Comparison of ENCODE assay signal across 18 cellular contexts in the genomic region with DNA sequence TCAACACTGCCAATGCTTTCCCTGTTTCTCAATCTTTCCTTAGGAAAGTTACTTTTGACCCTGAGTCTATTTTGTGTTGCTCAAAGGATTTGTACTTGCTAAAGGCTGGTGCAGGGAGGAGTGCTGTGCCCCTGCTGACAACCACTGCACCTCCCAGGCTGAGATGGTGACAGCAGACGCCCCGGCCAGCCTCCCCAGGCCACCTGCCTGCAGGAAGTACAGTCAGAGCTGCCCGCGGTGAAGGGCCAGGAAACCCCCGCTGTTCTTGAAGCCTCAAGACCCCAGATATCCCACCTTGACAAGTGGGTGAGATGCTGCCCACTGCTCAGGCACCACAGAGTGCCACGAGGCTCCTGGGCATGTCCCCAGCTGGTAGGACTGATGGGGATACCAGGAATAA. TPM values are rescaled to one million over a fixed set of nuclear protein-coding genes. Genes with fewer than 3 reads are reported as not detected.
DNase-seq lines count a peak whose midpoint lies in the region; ATAC-seq and TF ChIP-seq lines count a peak whose summit lies in the region.
"Had no signal": no experiment of that assay in that cellular context is flagged by ENCODE, and none has a peak within 500 bp of the region (broad histone marks: within the 10 kb centered on the region; RNA-seq: fewer than 3 reads in every experiment).

No MANE protein-coding gene starts in this region.

- no peaks in the 10 kb centered on the region for H3K36me3 ChIP-seq in cardiac muscle cell
- no peaks in the 10 kb centered on the region for H3K36me3 ChIP-seq in smooth muscle cell (ENCODE audit: low read depth)
- H3K36me3 ChIP-seq in thyroid gland = no peaks in the 10 kb centered on the region

- no peak for TF ChIP-seq POLR2A in thyroid gland (IDR thresholded peaks at IDR 0.05)

- H3K4me3 ChIP-seq in cardiac muscle cell = no peak overlapping the region
- H3K4me3 ChIP-seq in smooth muscle cell = no peak overlapping the region
- H3K4me3 ChIP-seq in thyroid gland (replicated peaks in 1 of 3) = no peak overlapping the region
- H3K4me3 ChIP-seq: A549 had no signal

- no peak overlapping the region for H3K9ac ChIP-seq in smooth muscle cell (ENCODE audit: low read depth)

- intact Hi-C loops in left ventricle myocardium superior (cut with micrococcal nuclease) (no loop called here), thyroid gland (cut with DNase I) (no loop called here)

- TF ChIP-seq CTCF in cardiac muscle cell (IDR thresholded peaks at IDR 0.05; ENCODE audit: low read depth, low read length) (no peak), WTC11 (IDR thresholded peaks at IDR 0.05) (no peak), smooth muscle cell (IDR thresholded peaks at IDR 0.05; ENCODE audit: borderline replicate concordance, insufficient read depth, poor library complexity, severe bottlenecking) (no peak), thyroid gland (IDR thresholded peaks at IDR 0.05) (no peak)

- POLR2A ChIA-PET in WTC11 (lab: Charles Lee) = no interaction called here

- H3K9me3 Mint-ChIP-seq in WTC11 = no peaks in the 10 kb centered on the region
- H3K9me3 Mint-ChIP-seq in natural killer cell treated with Interleukin-12 subunit alpha and Interleukin-12 subunit beta and Interleukin-15 and Interleukin-18, amount 100 ng/mL, for 72 hours = no peaks in the 10 kb centered on the region
- H3K9me3 Mint-ChIP-seq: IgD-negative memory B cell had no signal

- no peak overlapping the region for H3K4me2 ChIP-seq in smooth muscle cell
- H3K4me2 ChIP-seq: A549 had no signal

- DNase-seq in cardiac muscle cell (ENCODE audit: low read depth in 1 of 2, low spot score in 1 of 2) (no peak), left ventricle myocardium superior (no peak), WTC11 (ENCODE audit: low spot score) (no peak), smooth muscle cell (lab: John Stamatoyannopoulos, UW; ENCODE audit: unreplicated experiment) (no peak), thyroid gland (no peak), glomerular visceral epithelial cell (ENCODE audit: extremely low spot score) (no peak)
- no peak for DNase-seq in natural killer cell treated with Interleukin-12 subunit alpha and Interleukin-12 subunit beta and Interleukin-15 and Interleukin-18, amount 100 ng/mL, for 72 hours (ENCODE audit: low spot score)
- DNase-seq: C1 segment of cervical spinal cord, DND-41, Kasumi-1, MM.1S, NCI-H1092 treated with DMSO at 0.1 percent for 48 hours, NCI-H2081 treated with DMSO at 0.1 percent for 48 hours, NCI-H524, Right ventricle myocardium superior had no signal

- H3K27ac Mint-ChIP-seq in WTC11 = no peak overlapping the region
- no peak overlapping the region for H3K27ac Mint-ChIP-seq in natural killer cell treated with Interleukin-12 subunit alpha and Interleukin-12 subunit beta and Interleukin-15 and Interleukin-18, amount 100 ng/mL, for 72 hours
- H3K27ac Mint-ChIP-seq: IgD-negative memory B cell had no signal

- H3K9me3 ChIP-seq in cardiac muscle cell (ENCODE audit: low read depth) = no peaks in the 10 kb centered on the region
- H3K9me3 ChIP-seq in smooth muscle cell (replicated peaks; ENCODE audit: low read depth) = no peaks in the 10 kb centered on the region
- no peaks in the 10 kb centered on the region for H3K9me3 ChIP-seq in thyroid gland
- H3K9me3 ChIP-seq: A549 had no signal

- ATAC-seq in left ventricle myocardium superior (no peak), WTC11 (no peak)
- ATAC-seq in natural killer cell treated with Interleukin-12 subunit alpha and Interleukin-12 subunit beta and Interleukin-15 and Interleukin-18, amount 100 ng/mL, for 72 hours = peak; percentile 60 to 81
- ATAC-seq: A549 had no signal

- WGBS in smooth muscle cell (ENCODE audit: low lambda C conversion rate) = 88% methylated on average over 6 of the region's 6 CpGs
- WGBS in thyroid gland, 2 donors = 70 to 82% methylated on average over 6 of the region's 6 CpGs

- H3K4me1 ChIP-seq in cardiac muscle cell (ENCODE audit: low read depth) (peaks cover 21% of the 10 kb centered on the region), smooth muscle cell (ENCODE audit: low read depth) (no peaks in the 10 kb centered on the region), thyroid gland (peaks cover 0 to 3% of the 10 kb centered on the region in 2 donors)
- H3K4me1 ChIP-seq: A549 had no signal

- no peak overlapping the region for H3K4me3 Mint-ChIP-seq in WTC11
- H3K4me3 Mint-ChIP-seq in natural killer cell treated with Interleukin-12 subunit alpha and Interleukin-12 subunit beta and Interleukin-15 and Interleukin-18, amount 100 ng/mL, for 72 hours = no peak overlapping the region

- peak overlapping the region; percentile 8 for H3K27ac ChIP-seq in cardiac muscle cell
- no peak overlapping the region for H3K27ac ChIP-seq in smooth muscle cell (ENCODE audit: low read depth)
- H3K27ac ChIP-seq in thyroid gland = no peak overlapping the region
- H3K27ac ChIP-seq: A549 had no signal

- CTCF ChIA-PET in WTC11 (lab: Charles Lee) = interaction anchor here (0.7 to 1.0 kb wide), 2 partner anchors 81 to 367 kb away, joined by 3 to 4 read pairs; no protein-coding TSS in a partner anchor

- H3K79me2 ChIP-seq in smooth muscle cell (ENCODE audit: low read depth) = no peaks in the 10 kb centered on the region

- H3F3A ChIP-seq in smooth muscle cell (ENCODE audit: low read depth) = no peaks in the 10 kb centered on the region

- H4K20me1 ChIP-seq in smooth muscle cell (ENCODE audit: low read depth) = no peaks in the 10 kb centered on the region

- peaks cover 32% of the 10 kb centered on the region for H3K4me1 Mint-ChIP-seq in WTC11
- H3K4me1 Mint-ChIP-seq in natural killer cell treated with Interleukin-12 subunit alpha and Interleukin-12 subunit beta and Interleukin-15 and Interleukin-18, amount 100 ng/mL, for 72 hours (ENCODE audit: low read depth in 2 of 2) = peaks cover 3 to 17% of the 10 kb centered on the region in 2 donors

- H3K27me3 Mint-ChIP-seq in WTC11 (ENCODE audit: low read depth) = no peaks in the 10 kb centered on the region
- no peaks in the 10 kb centered on the region for H3K27me3 Mint-ChIP-seq in natural killer cell treated with Interleukin-12 subunit alpha and Interleukin-12 subunit beta and Interleukin-15 and Interleukin-18, amount 100 ng/mL, for 72 hours
- H3K27me3 Mint-ChIP-seq: IgD-negative memory B cell had no signal

- H3K27me3 ChIP-seq in cardiac muscle cell (no peaks in the 10 kb centered on the region), smooth muscle cell (ENCODE audit: low read depth) (no peaks in the 10 kb centered on the region), thyroid gland (no peaks in the 10 kb centered on the region)

- no peaks in the 10 kb centered on the region for H3K36me3 Mint-ChIP-seq in WTC11
- H3K36me3 Mint-ChIP-seq in natural killer cell treated with Interleukin-12 subunit alpha and Interleukin-12 subunit beta and Interleukin-15 and Interleukin-18, amount 100 ng/mL, for 72 hours = no peaks in the 10 kb centered on the region

- no peak overlapping the region for H2AFZ ChIP-seq in smooth muscle cell (ENCODE audit: low read depth)

TF ChIP-seq in WTC11, 78 proteins besides CTCF, POLR2A, EP300 and RAD21:
- TF ChIP-seq ZNF423 (CRISPR knock-in tag; IDR thresholded peaks at IDR 0.05) = 0 out of 2 replicates have a peak, but pooled peaks have one; percentile 11
- TF ChIP-seq RORB (CRISPR knock-in tag; IDR thresholded peaks at IDR 0.05) = no peak
- TF ChIP-seq, protein P1, sequence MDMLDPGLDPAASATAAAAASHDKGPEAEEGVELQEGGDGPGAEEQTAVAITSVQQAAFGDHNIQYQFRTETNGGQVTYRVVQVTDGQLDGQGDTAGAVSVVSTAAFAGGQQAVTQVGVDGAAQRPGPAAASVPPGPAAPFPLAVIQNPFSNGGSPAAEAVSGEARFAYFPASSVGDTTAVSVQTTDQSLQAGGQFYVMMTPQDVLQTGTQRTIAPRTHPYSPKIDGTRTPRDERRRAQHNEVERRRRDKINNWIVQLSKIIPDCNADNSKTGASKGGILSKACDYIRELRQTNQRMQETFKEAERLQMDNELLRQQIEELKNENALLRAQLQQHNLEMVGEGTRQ (CRISPR knock-in tag; IDR thresholded peaks at IDR 0.05) = no peak
- TF ChIP-seq, protein P2, sequence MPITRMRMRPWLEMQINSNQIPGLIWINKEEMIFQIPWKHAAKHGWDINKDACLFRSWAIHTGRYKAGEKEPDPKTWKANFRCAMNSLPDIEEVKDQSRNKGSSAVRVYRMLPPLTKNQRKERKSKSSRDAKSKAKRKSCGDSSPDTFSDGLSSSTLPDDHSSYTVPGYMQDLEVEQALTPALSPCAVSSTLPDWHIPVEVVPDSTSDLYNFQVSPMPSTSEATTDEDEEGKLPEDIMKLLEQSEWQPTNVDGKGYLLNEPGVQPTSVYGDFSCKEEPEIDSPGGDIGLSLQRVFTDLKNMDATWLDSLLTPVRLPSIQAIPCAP (CRISPR knock-in tag; IDR thresholded peaks at IDR 0.05) = no peak

RNA-seq across cellular contexts. Expression of a gene that starts 44.2 kb away (rescaled TPM):
- total RNA-seq in cardiac muscle cell = 37.1 and 83.5 TPM in 2 replicates
- polyA plus RNA-seq in cardiac muscle cell = 25.8 and 62.6 TPM in 2 replicates
- total RNA-seq in left ventricle myocardium superior = 2,067 TPM
- total RNA-seq in WTC11 (2021) = 1.8 to 3.1 TPM (median 2.4 TPM) in 3 replicates
- not detected for total RNA-seq in natural killer cell treated with Interleukin-12 subunit alpha and Interleukin-12 subunit beta and Interleukin-15 and Interleukin-18, amount 100 ng/mL, for 72 hours
- 0.49 and 1.5 TPM in 2 replicates for total RNA-seq in smooth muscle cell
- polyA plus RNA-seq in smooth muscle cell = 2.0 TPM in 1 of 2 replicates, not detected in the other
- total RNA-seq in thyroid gland = 10 to 100 TPM in 2 of 4 donors, 1 to 10 TPM in 2; 1.7 to 24.4 (median 16.1) TPM
- total RNA-seq: HT1080 had no signal
- polyA plus RNA-seq: A549, IgD-negative memory B cell had no signal

Comparison
In these comparisons a context has a peak if more than half of its experiments do, and no peak if none do; other contexts are left out.
1. RNA of a gene that starts 44.2 kb away (total RNA-seq): 2,067 TPM in left ventricle myocardium superior (single experiment); 37.1 to 83.5 TPM in cardiac muscle cell, 1.7 to 24.4 TPM in thyroid gland, 1.8 to 3.1 TPM in WTC11, 0.49 to 1.5 TPM in smooth muscle cell and not detected in natural killer cell treated with Interleukin-12 subunit alpha and Interleukin-12 subunit beta and Interleukin-15 and Interleukin-18, amount 100 ng/mL, for 72 hours; every median in the first group is over 10 times any median in the second.
2. ATAC-seq: peak in natural killer cell treated with Interleukin-12 subunit alpha and Interleukin-12 subunit beta and Interleukin-15 and Interleukin-18, amount 100 ng/mL, for 72 hours (2 of 2); none in left ventricle myocardium superior (single experiment) and WTC11 (single experiment).